In the genomic region with DNA sequence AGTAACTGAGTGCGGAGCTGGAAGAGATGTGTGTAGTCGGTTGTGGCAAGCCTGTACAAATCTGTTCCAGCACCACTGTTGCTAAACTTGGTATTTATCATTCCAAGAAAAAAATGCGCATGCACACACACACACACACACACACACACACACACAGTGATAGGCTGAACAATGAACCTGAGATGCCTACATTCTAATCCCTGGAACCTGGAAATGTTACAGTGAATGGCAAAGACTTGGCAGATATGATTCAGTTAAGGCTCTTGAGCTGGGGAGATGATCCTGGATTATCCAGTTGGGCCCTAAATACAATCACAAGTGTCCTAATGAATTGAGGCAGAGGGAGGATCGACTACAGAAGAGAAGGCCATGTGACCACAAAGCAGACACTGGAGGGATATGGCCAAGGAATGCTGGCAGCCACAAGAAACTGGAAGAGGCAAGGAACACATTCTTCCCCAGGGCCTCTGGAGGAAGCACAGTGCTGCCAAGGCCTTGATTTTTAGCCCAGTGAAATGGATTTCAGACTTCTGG, we compare ENCODE assay signal across 1 cellular context.
TF ChIP-seq lines count a peak whose summit lies in the region.

No MANE protein-coding gene starts in this region.

TF ChIP-seq in HEK293T, 16 proteins besides CTCF, POLR2A, EP300 and RAD21 (continued from another document):
- no peak for TF ChIP-seq TARDBP (IDR thresholded peaks at IDR 0.05)
- no peak for TF ChIP-seq ELF4 (IDR thresholded peaks at IDR 0.05)
- TF ChIP-seq BHLHE40 (IDR thresholded peaks at IDR 0.05; ENCODE audit: borderline replicate concordance) = no peak
- no peak for TF ChIP-seq FOXA1 (IDR thresholded peaks at IDR 0.05)
- no peak for TF ChIP-seq ZNF384 (IDR thresholded peaks at IDR 0.05)
- TF ChIP-seq SP1 (IDR thresholded peaks at IDR 0.05) = no peak
- TF ChIP-seq ARNT (IDR thresholded peaks at IDR 0.05) = no peak
- no peak for TF ChIP-seq FOXK2 (IDR thresholded peaks at IDR 0.05)
